In genomic region chr1:32342704-32343103, GRCh38 we compare ENCODE assay signal across 17 cellular contexts. TPM values are rescaled to one million over a fixed set of nuclear protein-coding genes. Genes with fewer than 3 reads are reported as not detected.
"Had no signal": no experiment of that assay in that cellular context is flagged by ENCODE, and none has a peak within 500 bp of the region (broad histone marks: within the 10 kb centered on the region; RNA-seq: fewer than 3 reads in every experiment).

No MANE protein-coding gene starts in this region.

- H3K9me3 Mint-ChIP-seq: activated CD4-positive, alpha-beta memory T cell treated with anti-CD3 and anti-CD28 coated beads for 36 hours; dendritic cell treated with granulocyte-macrophage colony-stimulating factor and Interleukin-4, amounts not matched to agents 40 ng/mL and 50 ng/mL, for 4 days; mesothelial cell of epicardium; nephron progenitor cell; stimulated activated memory B cell treated with anti-CD40 and anti-IgM and Interleukin-4, amounts not matched to agents 10 μg/mL and 1 μg/mL and 100 μg/mL, for 72 hours had no signal

- H3K36me3 ChIP-seq: lower lobe of right lung had no signal

- ATAC-seq: activated CD4-positive, CD25-positive, alpha-beta regulatory T cell treated with anti-CD3 and anti-CD28 coated beads, Interleukin-2, amount 50 U/mL, for 24 hours; left colon; stimulated activated memory B cell treated with anti-CD40 and anti-IgM and Interleukin-4, amounts not matched to agents 10 μg/mL and 1 μg/mL and 100 μg/mL, for 72 hours had no signal

- H3K9me3 ChIP-seq: lower lobe of right lung had no signal

- H3K27ac Mint-ChIP-seq: activated CD4-positive, alpha-beta memory T cell treated with anti-CD3 and anti-CD28 coated beads for 36 hours; dendritic cell treated with granulocyte-macrophage colony-stimulating factor and Interleukin-4, amounts not matched to agents 40 ng/mL and 50 ng/mL, for 4 days; nephron progenitor cell; stimulated activated memory B cell treated with anti-CD40 and anti-IgM and Interleukin-4, amounts not matched to agents 10 μg/mL and 1 μg/mL and 100 μg/mL, for 72 hours had no signal

- H3K36me3 Mint-ChIP-seq: activated CD4-positive, alpha-beta memory T cell treated with anti-CD3 and anti-CD28 coated beads for 36 hours; mesothelial cell of epicardium; stimulated activated memory B cell treated with anti-CD40 and anti-IgM and Interleukin-4, amounts not matched to agents 10 μg/mL and 1 μg/mL and 100 μg/mL, for 72 hours had no signal

- H3K27me3 Mint-ChIP-seq: activated CD4-positive, alpha-beta memory T cell treated with anti-CD3 and anti-CD28 coated beads for 36 hours; stimulated activated memory B cell treated with anti-CD40 and anti-IgM and Interleukin-4, amounts not matched to agents 10 μg/mL and 1 μg/mL and 100 μg/mL, for 72 hours had no signal

- H3K4me3 ChIP-seq: lower lobe of right lung had no signal

- H3K4me3 Mint-ChIP-seq: activated CD4-positive, alpha-beta memory T cell treated with anti-CD3 and anti-CD28 coated beads for 36 hours; dendritic cell treated with granulocyte-macrophage colony-stimulating factor and Interleukin-4, amounts not matched to agents 40 ng/mL and 50 ng/mL, for 4 days; mesothelial cell of epicardium; nephron progenitor cell; stimulated activated memory B cell treated with anti-CD40 and anti-IgM and Interleukin-4, amounts not matched to agents 10 μg/mL and 1 μg/mL and 100 μg/mL, for 72 hours had no signal

- DNase-seq: activated CD4-positive, alpha-beta memory T cell treated with anti-CD3 and anti-CD28 coated beads for 36 hours; activated gamma-delta T cell; activated T-cell treated with anti-CD3 and anti-CD28 coated beads, Interleukin-2, amount 50 U/mL, for 48 hours; cerebellar nuclear complex; effector memory CD4-positive, alpha-beta T cell; foreskin melanocyte; left colon; lower lobe of right lung; nephron progenitor cell; occipital lobe; stimulated activated CD4-positive, alpha-beta T cell treated with anti-CD3 and anti-CD28 coated beads, Interleukin-2, amount 100 ng/mL, for 48 hours; SW 1271; T1000 had no signal

RNA-seq across cellular contexts. Expression of gene TSSK3, which starts 19.6 kb away (rescaled TPM):
- total RNA-seq: occipital lobe had no signal
